In the genomic region with DNA sequence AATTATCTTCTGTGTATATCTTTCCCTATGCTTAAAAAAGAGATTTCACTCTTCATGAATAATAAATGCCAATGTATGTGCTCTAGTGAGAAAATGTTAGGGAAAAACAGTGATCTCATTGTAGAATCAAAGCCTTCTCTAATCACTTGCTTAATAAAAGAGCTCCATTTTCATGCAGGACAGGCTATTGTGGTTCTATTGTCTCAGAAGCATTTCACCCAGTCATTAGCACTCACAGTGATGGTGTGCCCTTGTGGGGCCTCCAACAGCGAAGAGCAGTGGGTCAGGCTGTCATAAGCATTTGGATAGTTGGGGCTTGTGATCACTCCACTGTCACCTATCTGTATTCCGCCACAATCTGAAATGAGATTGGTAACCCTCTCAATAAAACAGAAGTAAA, we compare ENCODE assay signal across 1 cellular context.
A peak's percentile ranks its signal among the peaks of the same experiment; 100 is the strongest.
TF ChIP-seq lines count a peak whose summit lies in the region.

No MANE protein-coding gene starts in this region.

TF ChIP-seq in H1, 55 proteins besides CTCF, POLR2A, EP300 and RAD21 (continued from another document):
- TF ChIP-seq, protein P1, sequence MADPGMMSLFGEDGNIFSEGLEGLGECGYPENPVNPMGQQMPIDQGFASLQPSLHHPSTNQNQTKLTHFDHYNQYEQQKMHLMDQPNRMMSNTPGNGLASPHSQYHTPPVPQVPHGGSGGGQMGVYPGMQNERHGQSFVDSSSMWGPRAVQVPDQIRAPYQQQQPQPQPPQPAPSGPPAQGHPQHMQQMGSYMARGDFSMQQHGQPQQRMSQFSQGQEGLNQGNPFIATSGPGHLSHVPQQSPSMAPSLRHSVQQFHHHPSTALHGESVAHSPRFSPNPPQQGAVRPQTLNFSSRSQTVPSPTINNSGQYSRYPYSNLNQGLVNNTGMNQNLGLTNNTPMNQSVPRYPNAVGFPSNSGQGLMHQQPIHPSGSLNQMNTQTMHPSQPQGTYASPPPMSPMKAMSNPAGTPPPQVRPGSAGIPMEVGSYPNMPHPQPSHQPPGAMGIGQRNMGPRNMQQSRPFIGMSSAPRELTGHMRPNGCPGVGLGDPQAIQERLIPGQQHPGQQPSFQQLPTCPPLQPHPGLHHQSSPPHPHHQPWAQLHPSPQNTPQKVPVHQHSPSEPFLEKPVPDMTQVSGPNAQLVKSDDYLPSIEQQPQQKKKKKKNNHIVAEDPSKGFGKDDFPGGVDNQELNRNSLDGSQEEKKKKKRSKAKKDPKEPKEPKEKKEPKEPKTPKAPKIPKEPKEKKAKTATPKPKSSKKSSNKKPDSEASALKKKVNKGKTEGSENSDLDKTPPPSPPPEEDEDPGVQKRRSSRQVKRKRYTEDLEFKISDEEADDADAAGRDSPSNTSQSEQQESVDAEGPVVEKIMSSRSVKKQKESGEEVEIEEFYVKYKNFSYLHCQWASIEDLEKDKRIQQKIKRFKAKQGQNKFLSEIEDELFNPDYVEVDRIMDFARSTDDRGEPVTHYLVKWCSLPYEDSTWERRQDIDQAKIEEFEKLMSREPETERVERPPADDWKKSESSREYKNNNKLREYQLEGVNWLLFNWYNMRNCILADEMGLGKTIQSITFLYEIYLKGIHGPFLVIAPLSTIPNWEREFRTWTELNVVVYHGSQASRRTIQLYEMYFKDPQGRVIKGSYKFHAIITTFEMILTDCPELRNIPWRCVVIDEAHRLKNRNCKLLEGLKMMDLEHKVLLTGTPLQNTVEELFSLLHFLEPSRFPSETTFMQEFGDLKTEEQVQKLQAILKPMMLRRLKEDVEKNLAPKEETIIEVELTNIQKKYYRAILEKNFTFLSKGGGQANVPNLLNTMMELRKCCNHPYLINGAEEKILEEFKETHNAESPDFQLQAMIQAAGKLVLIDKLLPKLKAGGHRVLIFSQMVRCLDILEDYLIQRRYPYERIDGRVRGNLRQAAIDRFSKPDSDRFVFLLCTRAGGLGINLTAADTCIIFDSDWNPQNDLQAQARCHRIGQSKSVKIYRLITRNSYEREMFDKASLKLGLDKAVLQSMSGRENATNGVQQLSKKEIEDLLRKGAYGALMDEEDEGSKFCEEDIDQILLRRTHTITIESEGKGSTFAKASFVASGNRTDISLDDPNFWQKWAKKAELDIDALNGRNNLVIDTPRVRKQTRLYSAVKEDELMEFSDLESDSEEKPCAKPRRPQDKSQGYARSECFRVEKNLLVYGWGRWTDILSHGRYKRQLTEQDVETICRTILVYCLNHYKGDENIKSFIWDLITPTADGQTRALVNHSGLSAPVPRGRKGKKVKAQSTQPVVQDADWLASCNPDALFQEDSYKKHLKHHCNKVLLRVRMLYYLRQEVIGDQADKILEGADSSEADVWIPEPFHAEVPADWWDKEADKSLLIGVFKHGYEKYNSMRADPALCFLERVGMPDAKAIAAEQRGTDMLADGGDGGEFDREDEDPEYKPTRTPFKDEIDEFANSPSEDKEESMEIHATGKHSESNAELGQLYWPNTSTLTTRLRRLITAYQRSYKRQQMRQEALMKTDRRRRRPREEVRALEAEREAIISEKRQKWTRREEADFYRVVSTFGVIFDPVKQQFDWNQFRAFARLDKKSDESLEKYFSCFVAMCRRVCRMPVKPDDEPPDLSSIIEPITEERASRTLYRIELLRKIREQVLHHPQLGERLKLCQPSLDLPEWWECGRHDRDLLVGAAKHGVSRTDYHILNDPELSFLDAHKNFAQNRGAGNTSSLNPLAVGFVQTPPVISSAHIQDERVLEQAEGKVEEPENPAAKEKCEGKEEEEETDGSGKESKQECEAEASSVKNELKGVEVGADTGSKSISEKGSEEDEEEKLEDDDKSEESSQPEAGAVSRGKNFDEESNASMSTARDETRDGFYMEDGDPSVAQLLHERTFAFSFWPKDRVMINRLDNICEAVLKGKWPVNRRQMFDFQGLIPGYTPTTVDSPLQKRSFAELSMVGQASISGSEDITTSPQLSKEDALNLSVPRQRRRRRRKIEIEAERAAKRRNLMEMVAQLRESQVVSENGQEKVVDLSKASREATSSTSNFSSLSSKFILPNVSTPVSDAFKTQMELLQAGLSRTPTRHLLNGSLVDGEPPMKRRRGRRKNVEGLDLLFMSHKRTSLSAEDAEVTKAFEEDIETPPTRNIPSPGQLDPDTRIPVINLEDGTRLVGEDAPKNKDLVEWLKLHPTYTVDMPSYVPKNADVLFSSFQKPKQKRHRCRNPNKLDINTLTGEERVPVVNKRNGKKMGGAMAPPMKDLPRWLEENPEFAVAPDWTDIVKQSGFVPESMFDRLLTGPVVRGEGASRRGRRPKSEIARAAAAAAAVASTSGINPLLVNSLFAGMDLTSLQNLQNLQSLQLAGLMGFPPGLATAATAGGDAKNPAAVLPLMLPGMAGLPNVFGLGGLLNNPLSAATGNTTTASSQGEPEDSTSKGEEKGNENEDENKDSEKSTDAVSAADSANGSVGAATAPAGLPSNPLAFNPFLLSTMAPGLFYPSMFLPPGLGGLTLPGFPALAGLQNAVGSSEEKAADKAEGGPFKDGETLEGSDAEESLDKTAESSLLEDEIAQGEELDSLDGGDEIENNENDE (IDR thresholded peaks at IDR 0.05; ENCODE audit: insufficient replicate concordance, low read length) = peak; percentile 66
- TF ChIP-seq SP1 (IDR thresholded peaks at IDR 0.05; ENCODE audit: low read depth, low read length) (peak; percentile 63), TBP (IDR thresholded peaks at IDR 0.05; ENCODE audit: low read depth, low read length) (no peak), RNF2 (IDR thresholded peaks at IDR 0.05; ENCODE audit: borderline replicate concordance, low read depth, low read length, missing control alignments, poor library complexity, severe bottlenecking) (no peak), POU5F1 (IDR thresholded peaks at IDR 0.05; ENCODE audit: low read depth, low read length) (peak; percentile 90), HDAC2 (IDR thresholded peaks at IDR 0.05; ENCODE audit: borderline replicate concordance in 1 of 2, low read depth in 2 of 2, low read length in 2 of 2) (peak in 1 of 2 experiments; percentile 70; a peak in 1 of 4 replicates)
